1 cellular context compared by ENCODE assay signal in genomic region chr6:28643017-28643740, GRCh38.
TF ChIP-seq lines count a peak whose summit lies in the region.

No MANE protein-coding gene starts in this region.

TF ChIP-seq in K562, 482 proteins besides CTCF, POLR2A, EP300 and RAD21 (continued from another document):
- TF ChIP-seq, protein P1, sequence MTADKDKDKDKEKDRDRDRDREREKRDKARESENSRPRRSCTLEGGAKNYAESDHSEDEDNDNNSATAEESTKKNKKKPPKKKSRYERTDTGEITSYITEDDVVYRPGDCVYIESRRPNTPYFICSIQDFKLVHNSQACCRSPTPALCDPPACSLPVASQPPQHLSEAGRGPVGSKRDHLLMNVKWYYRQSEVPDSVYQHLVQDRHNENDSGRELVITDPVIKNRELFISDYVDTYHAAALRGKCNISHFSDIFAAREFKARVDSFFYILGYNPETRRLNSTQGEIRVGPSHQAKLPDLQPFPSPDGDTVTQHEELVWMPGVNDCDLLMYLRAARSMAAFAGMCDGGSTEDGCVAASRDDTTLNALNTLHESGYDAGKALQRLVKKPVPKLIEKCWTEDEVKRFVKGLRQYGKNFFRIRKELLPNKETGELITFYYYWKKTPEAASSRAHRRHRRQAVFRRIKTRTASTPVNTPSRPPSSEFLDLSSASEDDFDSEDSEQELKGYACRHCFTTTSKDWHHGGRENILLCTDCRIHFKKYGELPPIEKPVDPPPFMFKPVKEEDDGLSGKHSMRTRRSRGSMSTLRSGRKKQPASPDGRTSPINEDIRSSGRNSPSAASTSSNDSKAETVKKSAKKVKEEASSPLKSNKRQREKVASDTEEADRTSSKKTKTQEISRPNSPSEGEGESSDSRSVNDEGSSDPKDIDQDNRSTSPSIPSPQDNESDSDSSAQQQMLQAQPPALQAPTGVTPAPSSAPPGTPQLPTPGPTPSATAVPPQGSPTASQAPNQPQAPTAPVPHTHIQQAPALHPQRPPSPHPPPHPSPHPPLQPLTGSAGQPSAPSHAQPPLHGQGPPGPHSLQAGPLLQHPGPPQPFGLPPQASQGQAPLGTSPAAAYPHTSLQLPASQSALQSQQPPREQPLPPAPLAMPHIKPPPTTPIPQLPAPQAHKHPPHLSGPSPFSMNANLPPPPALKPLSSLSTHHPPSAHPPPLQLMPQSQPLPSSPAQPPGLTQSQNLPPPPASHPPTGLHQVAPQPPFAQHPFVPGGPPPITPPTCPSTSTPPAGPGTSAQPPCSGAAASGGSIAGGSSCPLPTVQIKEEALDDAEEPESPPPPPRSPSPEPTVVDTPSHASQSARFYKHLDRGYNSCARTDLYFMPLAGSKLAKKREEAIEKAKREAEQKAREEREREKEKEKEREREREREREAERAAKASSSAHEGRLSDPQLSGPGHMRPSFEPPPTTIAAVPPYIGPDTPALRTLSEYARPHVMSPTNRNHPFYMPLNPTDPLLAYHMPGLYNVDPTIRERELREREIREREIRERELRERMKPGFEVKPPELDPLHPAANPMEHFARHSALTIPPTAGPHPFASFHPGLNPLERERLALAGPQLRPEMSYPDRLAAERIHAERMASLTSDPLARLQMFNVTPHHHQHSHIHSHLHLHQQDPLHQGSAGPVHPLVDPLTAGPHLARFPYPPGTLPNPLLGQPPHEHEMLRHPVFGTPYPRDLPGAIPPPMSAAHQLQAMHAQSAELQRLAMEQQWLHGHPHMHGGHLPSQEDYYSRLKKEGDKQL (CRISPR knock-in tag; IDR thresholded peaks at IDR 0.05; ENCODE audit: borderline replicate concordance), result no peak
- TF ChIP-seq, protein P2, sequence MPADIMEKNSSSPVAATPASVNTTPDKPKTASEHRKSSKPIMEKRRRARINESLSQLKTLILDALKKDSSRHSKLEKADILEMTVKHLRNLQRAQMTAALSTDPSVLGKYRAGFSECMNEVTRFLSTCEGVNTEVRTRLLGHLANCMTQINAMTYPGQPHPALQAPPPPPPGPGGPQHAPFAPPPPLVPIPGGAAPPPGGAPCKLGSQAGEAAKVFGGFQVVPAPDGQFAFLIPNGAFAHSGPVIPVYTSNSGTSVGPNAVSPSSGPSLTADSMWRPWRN (IDR thresholded peaks at IDR 0.05; ENCODE audit: low read depth), result 0 out of 2 replicates have a peak, but pooled peaks have one; percentile 18
- no peak for TF ChIP-seq ERF (CRISPR knock-in tag; IDR thresholded peaks at IDR 0.05)
- no peak for TF ChIP-seq PRDM10 (IDR thresholded peaks at IDR 0.05; ENCODE audit: partially characterized antibody)
- no peak for TF ChIP-seq GABPB2 (CRISPR knock-in tag; conservative IDR thresholded peaks at IDR 0.05)
- no peak for TF ChIP-seq HNRNPLL (IDR thresholded peaks at IDR 0.05; ENCODE audit: low read depth, low read length, poor library complexity, severe bottlenecking)
- TF ChIP-seq, protein P3, sequence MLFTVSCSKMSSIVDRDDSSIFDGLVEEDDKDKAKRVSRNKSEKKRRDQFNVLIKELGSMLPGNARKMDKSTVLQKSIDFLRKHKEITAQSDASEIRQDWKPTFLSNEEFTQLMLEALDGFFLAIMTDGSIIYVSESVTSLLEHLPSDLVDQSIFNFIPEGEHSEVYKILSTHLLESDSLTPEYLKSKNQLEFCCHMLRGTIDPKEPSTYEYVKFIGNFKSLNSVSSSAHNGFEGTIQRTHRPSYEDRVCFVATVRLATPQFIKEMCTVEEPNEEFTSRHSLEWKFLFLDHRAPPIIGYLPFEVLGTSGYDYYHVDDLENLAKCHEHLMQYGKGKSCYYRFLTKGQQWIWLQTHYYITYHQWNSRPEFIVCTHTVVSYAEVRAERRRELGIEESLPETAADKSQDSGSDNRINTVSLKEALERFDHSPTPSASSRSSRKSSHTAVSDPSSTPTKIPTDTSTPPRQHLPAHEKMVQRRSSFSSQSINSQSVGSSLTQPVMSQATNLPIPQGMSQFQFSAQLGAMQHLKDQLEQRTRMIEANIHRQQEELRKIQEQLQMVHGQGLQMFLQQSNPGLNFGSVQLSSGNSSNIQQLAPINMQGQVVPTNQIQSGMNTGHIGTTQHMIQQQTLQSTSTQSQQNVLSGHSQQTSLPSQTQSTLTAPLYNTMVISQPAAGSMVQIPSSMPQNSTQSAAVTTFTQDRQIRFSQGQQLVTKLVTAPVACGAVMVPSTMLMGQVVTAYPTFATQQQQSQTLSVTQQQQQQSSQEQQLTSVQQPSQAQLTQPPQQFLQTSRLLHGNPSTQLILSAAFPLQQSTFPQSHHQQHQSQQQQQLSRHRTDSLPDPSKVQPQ (CRISPR knock-in tag; IDR thresholded peaks at IDR 0.05; ENCODE audit: borderline replicate concordance), result no peak
- TF ChIP-seq POLR3A (IDR thresholded peaks at IDR 0.05; ENCODE audit: borderline replicate concordance, extremely low read depth, insufficient read depth, insufficient read length), result peak; percentile 81
- no peak for TF ChIP-seq PTBP1 (IDR thresholded peaks at IDR 0.05; ENCODE audit: low read depth, low read length)
- TF ChIP-seq, protein P4, sequence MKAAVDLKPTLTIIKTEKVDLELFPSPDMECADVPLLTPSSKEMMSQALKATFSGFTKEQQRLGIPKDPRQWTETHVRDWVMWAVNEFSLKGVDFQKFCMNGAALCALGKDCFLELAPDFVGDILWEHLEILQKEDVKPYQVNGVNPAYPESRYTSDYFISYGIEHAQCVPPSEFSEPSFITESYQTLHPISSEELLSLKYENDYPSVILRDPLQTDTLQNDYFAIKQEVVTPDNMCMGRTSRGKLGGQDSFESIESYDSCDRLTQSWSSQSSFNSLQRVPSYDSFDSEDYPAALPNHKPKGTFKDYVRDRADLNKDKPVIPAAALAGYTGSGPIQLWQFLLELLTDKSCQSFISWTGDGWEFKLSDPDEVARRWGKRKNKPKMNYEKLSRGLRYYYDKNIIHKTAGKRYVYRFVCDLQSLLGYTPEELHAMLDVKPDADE (conservative IDR thresholded peaks at IDR 0.05; ENCODE audit: control insufficient read depth, low read depth, low read length), result 0 out of 2 replicates have a peak, but pooled peaks have one; percentile 22
- TF ChIP-seq NCOA4 (IDR thresholded peaks at IDR 0.05; ENCODE audit: partially characterized antibody), result no peak
- TF ChIP-seq, protein P5, sequence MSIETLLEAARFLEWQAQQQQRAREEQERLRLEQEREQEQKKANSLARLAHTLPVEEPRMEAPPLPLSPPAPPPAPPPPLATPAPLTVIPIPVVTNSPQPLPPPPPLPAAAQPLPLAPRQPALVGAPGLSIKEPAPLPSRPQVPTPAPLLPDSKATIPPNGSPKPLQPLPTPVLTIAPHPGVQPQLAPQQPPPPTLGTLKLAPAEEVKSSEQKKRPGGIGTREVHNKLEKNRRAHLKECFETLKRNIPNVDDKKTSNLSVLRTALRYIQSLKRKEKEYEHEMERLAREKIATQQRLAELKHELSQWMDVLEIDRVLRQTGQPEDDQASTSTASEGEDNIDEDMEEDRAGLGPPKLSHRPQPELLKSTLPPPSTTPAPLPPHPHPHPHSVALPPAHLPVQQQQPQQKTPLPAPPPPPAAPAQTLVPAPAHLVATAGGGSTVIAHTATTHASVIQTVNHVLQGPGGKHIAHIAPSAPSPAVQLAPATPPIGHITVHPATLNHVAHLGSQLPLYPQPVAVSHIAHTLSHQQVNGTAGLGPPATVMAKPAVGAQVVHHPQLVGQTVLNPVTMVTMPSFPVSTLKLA (conservative IDR thresholded peaks at IDR 0.05), result 0 out of 4 replicates have a peak, but pooled peaks of 1 of the 2 experiments have one; percentile 14
- no peak for TF ChIP-seq KDM5B (IDR thresholded peaks at IDR 0.05; ENCODE audit: insufficient replicate concordance, low read depth, low read length)
- TF ChIP-seq ZNF24 (IDR thresholded peaks at IDR 0.05), result no peak
- TF ChIP-seq ZNF282 (CRISPR knock-in tag; IDR thresholded peaks at IDR 0.05), result no peak
- TF ChIP-seq, protein P6, sequence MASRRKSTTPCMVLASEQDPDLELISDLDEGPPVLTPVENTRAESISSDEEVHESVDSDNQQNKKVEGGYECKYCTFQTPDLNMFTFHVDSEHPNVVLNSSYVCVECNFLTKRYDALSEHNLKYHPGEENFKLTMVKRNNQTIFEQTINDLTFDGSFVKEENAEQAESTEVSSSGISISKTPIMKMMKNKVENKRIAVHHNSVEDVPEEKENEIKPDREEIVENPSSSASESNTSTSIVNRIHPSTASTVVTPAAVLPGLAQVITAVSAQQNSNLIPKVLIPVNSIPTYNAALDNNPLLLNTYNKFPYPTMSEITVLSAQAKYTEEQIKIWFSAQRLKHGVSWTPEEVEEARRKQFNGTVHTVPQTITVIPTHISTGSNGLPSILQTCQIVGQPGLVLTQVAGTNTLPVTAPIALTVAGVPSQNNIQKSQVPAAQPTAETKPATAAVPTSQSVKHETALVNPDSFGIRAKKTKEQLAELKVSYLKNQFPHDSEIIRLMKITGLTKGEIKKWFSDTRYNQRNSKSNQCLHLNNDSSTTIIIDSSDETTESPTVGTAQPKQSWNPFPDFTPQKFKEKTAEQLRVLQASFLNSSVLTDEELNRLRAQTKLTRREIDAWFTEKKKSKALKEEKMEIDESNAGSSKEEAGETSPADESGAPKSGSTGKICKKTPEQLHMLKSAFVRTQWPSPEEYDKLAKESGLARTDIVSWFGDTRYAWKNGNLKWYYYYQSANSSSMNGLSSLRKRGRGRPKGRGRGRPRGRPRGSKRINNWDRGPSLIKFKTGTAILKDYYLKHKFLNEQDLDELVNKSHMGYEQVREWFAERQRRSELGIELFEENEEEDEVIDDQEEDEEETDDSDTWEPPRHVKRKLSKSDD (conservative IDR thresholded peaks at IDR 0.05; ENCODE audit: low read length), result no peak
- TF ChIP-seq ZNF354B (CRISPR knock-in tag; IDR thresholded peaks at IDR 0.05), result no peak
- TF ChIP-seq RFX5 (IDR thresholded peaks at IDR 0.05; ENCODE audit: low read depth, low read length), result 0 out of 2 replicates have a peak, but pooled peaks have one; percentile 11
- TF ChIP-seq ZNF431 (CRISPR knock-in tag; IDR thresholded peaks at IDR 0.05), result no peak
- TF ChIP-seq, protein P7, sequence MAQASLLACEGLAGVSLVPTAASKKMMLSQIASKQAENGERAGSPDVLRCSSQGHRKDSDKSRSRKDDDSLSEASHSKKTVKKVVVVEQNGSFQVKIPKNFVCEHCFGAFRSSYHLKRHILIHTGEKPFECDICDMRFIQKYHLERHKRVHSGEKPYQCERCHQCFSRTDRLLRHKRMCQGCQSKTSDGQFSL (CRISPR knock-in tag; IDR thresholded peaks at IDR 0.05), result no peak
- TF ChIP-seq, protein P7 (tag; IDR thresholded peaks at IDR 0.05), result no peak
- no peak for TF ChIP-seq U2AF1 (optimal IDR thresholded peaks at IDR 0.05; ENCODE audit: low read depth, low read length)
- TF ChIP-seq MED1 (CRISPR knock-in tag; IDR thresholded peaks at IDR 0.05; ENCODE audit: borderline replicate concordance), result no peak
- TF ChIP-seq STAG1 (CRISPR knock-in tag; IDR thresholded peaks at IDR 0.05; ENCODE audit: borderline replicate concordance), result no peak
- TF ChIP-seq KDM1A (IDR thresholded peaks at IDR 0.05), result peak in 1 of 2 experiments; percentile 22; a peak in 1 of 4 replicates
- TF ChIP-seq TBP (optimal IDR thresholded peaks at IDR 0.05; ENCODE audit: low read depth, low read length), result peak; percentile 99
- no peak for TF ChIP-seq NFIX (CRISPR knock-in tag; IDR thresholded peaks at IDR 0.05; ENCODE audit: low read depth)
- TF ChIP-seq NR4A1 (CRISPR knock-in tag; IDR thresholded peaks at IDR 0.05), result no peak
- no peak for TF ChIP-seq NR4A1 (tag; IDR thresholded peaks at IDR 0.05)
- TF ChIP-seq RBM22 (IDR thresholded peaks at IDR 0.05; ENCODE audit: low read depth, low read length, poor library complexity, severe bottlenecking), result no peak
- no peak for TF ChIP-seq FOXA1 (IDR thresholded peaks at IDR 0.05; ENCODE audit: borderline replicate concordance)
- no peak for TF ChIP-seq ZNF766 (CRISPR knock-in tag; conservative IDR thresholded peaks at IDR 0.05)
- TF ChIP-seq TAF15 (IDR thresholded peaks at IDR 0.05; ENCODE audit: low read depth, low read length), result no peak
- TF ChIP-seq ZNF324 (CRISPR knock-in tag; IDR thresholded peaks at IDR 0.05), result no peak
- no peak for TF ChIP-seq SMARCC2 (IDR thresholded peaks at IDR 0.05; ENCODE audit: low read depth)
- no peak for TF ChIP-seq TAF7 (tag; IDR thresholded peaks at IDR 0.05)
- TF ChIP-seq MIER1 (IDR thresholded peaks at IDR 0.05; ENCODE audit: low read depth), result no peak
- TF ChIP-seq POLR3G (IDR thresholded peaks at IDR 0.05; ENCODE audit: extremely low read depth, insufficient read length, insufficient replicate concordance), result peak; percentile 24
- TF ChIP-seq ZNF584 (CRISPR knock-in tag; IDR thresholded peaks at IDR 0.05; ENCODE audit: low read depth), result no peak
- no peak for TF ChIP-seq FOSL1 (tag; conservative IDR thresholded peaks at IDR 0.05)
